8 cellular contexts compared by ENCODE assay signal in genomic region chrX:49059209-49060191, GRCh38. TPM values are rescaled to one million over a fixed set of nuclear protein-coding genes. Genes with fewer than 3 reads are reported as not detected.
DNase-seq lines count a peak whose midpoint lies in the region; ATAC-seq and TF ChIP-seq lines count a peak whose summit lies in the region.
"Had no signal": no experiment of that assay in that cellular context is flagged by ENCODE, and none has a peak within 500 bp of the region (broad histone marks: within the 10 kb centered on the region; RNA-seq: fewer than 3 reads in every experiment).

No MANE protein-coding gene starts in this region.

- H3K27ac ChIP-seq in epithelial cell of prostate = peak overlapping the region; percentile 86
- H3K27ac ChIP-seq: testis had no signal

- DNase-seq in HT-29 (ENCODE audit: low spot score) = peak; percentile 49
- no peak for DNase-seq in epithelial cell of prostate (ENCODE audit: low read depth, low spot score)
- DNase-seq in omental fat pad (ENCODE audit: low spot score) = no peak
- no peak for DNase-seq in NCI-H146 (lab: John Stamatoyannopoulos, UW)
- no peak for DNase-seq in NCI-H2081 treated with DMSO at 0.1 percent for 48 hours (lab: John Stamatoyannopoulos, UW)
- no peak for DNase-seq in NCI-H2227 treated with DMSO at 0.1 percent for 48 hours (lab: John Stamatoyannopoulos, UW)
- DNase-seq: testis had no signal

- TF ChIP-seq CTCF in omental fat pad (IDR thresholded peaks at IDR 0.05) = no peak

- peak; percentile 37 for ATAC-seq in omental fat pad (ENCODE audit: low FRiP score)
- ATAC-seq: SK-N-SH treated with all-trans-retinoic acid at 6 μM for 48 hours had no signal

RNA-seq across cellular contexts. Expression of gene CCDC120, which starts 0.7 kb away (rescaled TPM):
- total RNA-seq in HT-29 (2014; rRNA removed; shearing (Covaris generic)) = 10.6 and 12.6 TPM in 2 replicates
- total RNA-seq in omental fat pad = 1 to 10 TPM; 1.1 to 3.2 (median 2.5) TPM

RNA-seq across cellular contexts. Expression of gene PRAF2, which starts 14.3 kb away (rescaled TPM):
- 0.15 and 0.57 TPM in 2 replicates for total RNA-seq in HT-29 (2014; rRNA removed; shearing (Covaris generic))
- 10 to 100 TPM in 3 of 4 donors, 1 to 10 TPM in 1; 7.8 to 17.3 (median 12.3) TPM for total RNA-seq in omental fat pad

RNA-seq across cellular contexts. Expression of gene TFE3, which starts 16.3 kb away (rescaled TPM):
- 46.6 and 53.6 TPM in 2 replicates for total RNA-seq in HT-29 (2014; rRNA removed; shearing (Covaris generic))
- total RNA-seq in omental fat pad = 100 to 1,000 TPM in 3 of 4 donors, 10 to 100 TPM in 1; 89.8 to 124 (median 116) TPM

RNA-seq across cellular contexts. Expression of gene WDR45, which starts 20.2 kb away (rescaled TPM):
- 46.5 and 65.5 TPM in 2 replicates for total RNA-seq in HT-29 (2014; rRNA removed; shearing (Covaris generic))
- 100 to 1,000 TPM in 3 of 4 donors, 10 to 100 TPM in 1; 90.8 to 131 (median 116) TPM for total RNA-seq in omental fat pad

RNA-seq across cellular contexts. Expression of gene GRIPAP1, which starts 57.4 kb away (rescaled TPM):
- 24.6 and 26.4 TPM in 2 replicates for total RNA-seq in HT-29 (2014; rRNA removed; shearing (Covaris generic))
- 10 to 100 TPM; 25.1 to 44.5 (median 32.2) TPM for total RNA-seq in omental fat pad
